Comparison of ENCODE assay signal across 1 cellular context in the genomic region with DNA sequence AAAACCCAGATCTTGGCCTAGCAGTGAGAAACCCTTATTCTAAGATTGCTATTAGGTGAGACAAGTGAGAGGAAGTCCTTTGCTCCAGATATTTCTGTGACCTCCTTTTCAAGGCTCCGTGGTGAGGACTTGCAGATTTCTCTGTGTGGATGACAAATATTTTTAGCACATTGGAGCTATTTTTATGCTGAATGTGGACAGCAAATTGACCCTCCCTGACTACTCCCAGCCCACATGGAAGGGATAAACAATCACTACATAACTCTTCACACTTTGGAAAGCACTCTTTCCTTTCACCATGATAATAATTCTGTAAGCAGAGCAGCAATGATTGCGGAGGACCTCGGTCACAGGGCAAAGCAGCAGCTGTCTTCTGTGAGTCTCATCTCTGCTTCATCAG.
TF ChIP-seq lines count a peak whose summit lies in the region.

No MANE protein-coding gene starts in this region.

TF ChIP-seq in IMR-90, 13 proteins besides CTCF, POLR2A, EP300 and RAD21:
- TF ChIP-seq BHLHE40 (IDR thresholded peaks at IDR 0.05; ENCODE audit: low read depth, low read length), result no peak
- no peak for TF ChIP-seq SMC3 (IDR thresholded peaks at IDR 0.05; ENCODE audit: low read depth, low read length)
- no peak for TF ChIP-seq RFX5 (IDR thresholded peaks at IDR 0.05; ENCODE audit: low read depth, low read length)
- TF ChIP-seq CEBPB (IDR thresholded peaks at IDR 0.05; ENCODE audit: low read depth, low read length), result no peak
- TF ChIP-seq MAZ (IDR thresholded peaks at IDR 0.05; ENCODE audit: borderline replicate concordance, low read depth, low read length), result no peak
- TF ChIP-seq, protein P1, sequence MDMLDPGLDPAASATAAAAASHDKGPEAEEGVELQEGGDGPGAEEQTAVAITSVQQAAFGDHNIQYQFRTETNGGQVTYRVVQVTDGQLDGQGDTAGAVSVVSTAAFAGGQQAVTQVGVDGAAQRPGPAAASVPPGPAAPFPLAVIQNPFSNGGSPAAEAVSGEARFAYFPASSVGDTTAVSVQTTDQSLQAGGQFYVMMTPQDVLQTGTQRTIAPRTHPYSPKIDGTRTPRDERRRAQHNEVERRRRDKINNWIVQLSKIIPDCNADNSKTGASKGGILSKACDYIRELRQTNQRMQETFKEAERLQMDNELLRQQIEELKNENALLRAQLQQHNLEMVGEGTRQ (IDR thresholded peaks at IDR 0.05; ENCODE audit: low read depth, low read length), result no peak
- TF ChIP-seq RCOR1 (IDR thresholded peaks at IDR 0.05; ENCODE audit: insufficient replicate concordance, low read length), result no peak
- TF ChIP-seq NFE2L2 (IDR thresholded peaks at IDR 0.05; ENCODE audit: low read depth, low read length), result no peak
- TF ChIP-seq MXI1 (IDR thresholded peaks at IDR 0.05; ENCODE audit: borderline replicate concordance, low read depth, low read length), result no peak
- no peak for TF ChIP-seq FOS (IDR thresholded peaks at IDR 0.05; ENCODE audit: low read depth, low read length)
